Comparison of ENCODE assay signal across 9 cellular contexts in genomic region chr5:112228672-112229071, GRCh38.
DNase-seq lines count a peak whose midpoint lies in the region; ATAC-seq and TF ChIP-seq lines count a peak whose summit lies in the region.
"Had no signal": no experiment of that assay in that cellular context is flagged by ENCODE, and none has a peak within 500 bp of the region (broad histone marks: within the 10 kb centered on the region; RNA-seq: fewer than 3 reads in every experiment).

No MANE protein-coding gene starts in this region.

- DNase-seq in HS-27A (ENCODE audit: low read depth) (peak; percentile 4), left ventricle myocardium inferior (peak; percentile 82), testis (peak; percentile 47), NOMO-1 treated with dmso at 0.1 percent for 144 hours (lab: John Stamatoyannopoulos, UW; ENCODE audit: unreplicated experiment) (no peak), activated T-cell treated with anti-CD3 and anti-CD28 coated beads for 4 hours (no peak), natural killer cell (no peak)
- no peak for DNase-seq in effector memory CD8-positive, alpha-beta T cell
- DNase-seq: immature natural killer cell had no signal

- intact Hi-C loops in left ventricle myocardium inferior (cut with micrococcal nuclease): no loop called here
- intact Hi-C loops in testis (cut with DNase I; ENCODE audit: low total_unique reads): no loop called here
- intact Hi-C loops in natural killer cell (cut with micrococcal nuclease): no loop called here

- WGBS in testis, 2 donors: 24 to 42% methylated on average over 2 of the region's 2 CpGs

- no peaks in the 10 kb centered on the region for H3K9me3 ChIP-seq in left ventricle myocardium inferior (replicated peaks)
- no peaks in the 10 kb centered on the region for H3K9me3 ChIP-seq in testis

- H3K27me3 ChIP-seq in left ventricle myocardium inferior (ENCODE audit: low read depth) (no peaks in the 10 kb centered on the region), testis (no peaks in the 10 kb centered on the region)

- TF ChIP-seq CTCF in VCaP (conservative IDR thresholded peaks at IDR 0.05) (no peak), left ventricle myocardium inferior (IDR thresholded peaks at IDR 0.05; ENCODE audit: borderline replicate concordance) (no peak), testis (IDR thresholded peaks at IDR 0.05) (no peak), natural killer cell (IDR thresholded peaks at IDR 0.05) (no peak)

- H3K4me1 ChIP-seq in left ventricle myocardium inferior (peaks cover 36% of the 10 kb centered on the region), testis (no peaks in the 10 kb centered on the region)

- peaks cover 4 to 6% of the 10 kb centered on the region in 2 donors for H3K27me3 Mint-ChIP-seq in natural killer cell (ENCODE audit: low read depth in 2 of 2)
- H3K27me3 Mint-ChIP-seq in effector memory CD8-positive, alpha-beta T cell: no peaks in the 10 kb centered on the region

- H3K36me3 ChIP-seq in left ventricle myocardium inferior: peaks cover 18% of the 10 kb centered on the region
- H3K36me3 ChIP-seq in testis (ENCODE audit: low read depth, missing control alignments): no peaks in the 10 kb centered on the region

- no peak for ATAC-seq in natural killer cell
- no peak for ATAC-seq in effector memory CD8-positive, alpha-beta T cell (replicated peaks)

- no peaks in the 10 kb centered on the region for H3K4me1 Mint-ChIP-seq in natural killer cell
- no peaks in the 10 kb centered on the region for H3K4me1 Mint-ChIP-seq in effector memory CD8-positive, alpha-beta T cell (ENCODE audit: low read depth in 2 of 2)
- H3K4me1 Mint-ChIP-seq: immature natural killer cell had no signal

- TF ChIP-seq POLR2A in testis (IDR thresholded peaks at IDR 0.05): no peak

- H3K27ac Mint-ChIP-seq in natural killer cell: no peak overlapping the region
- no peak overlapping the region for H3K27ac Mint-ChIP-seq in effector memory CD8-positive, alpha-beta T cell
- H3K27ac Mint-ChIP-seq: immature natural killer cell had no signal

- no peaks in the 10 kb centered on the region for H3K36me3 Mint-ChIP-seq in natural killer cell
- peaks cover 3% of the 10 kb centered on the region for H3K36me3 Mint-ChIP-seq in effector memory CD8-positive, alpha-beta T cell (ENCODE audit: insufficient read depth)

- peak overlapping the region; percentile 37 for H3K4me3 ChIP-seq in left ventricle myocardium inferior
- H3K4me3 ChIP-seq in testis: no peak overlapping the region

- H3K27ac ChIP-seq in VCaP (peak overlapping the region; percentile 59), left ventricle myocardium inferior (replicated peaks) (peak overlapping the region; percentile 61), testis (no peak overlapping the region)

- H3K9me3 Mint-ChIP-seq in natural killer cell: no peaks in the 10 kb centered on the region
- no peaks in the 10 kb centered on the region for H3K9me3 Mint-ChIP-seq in effector memory CD8-positive, alpha-beta T cell
- H3K9me3 Mint-ChIP-seq: immature natural killer cell had no signal

- no peak overlapping the region for H3K4me3 Mint-ChIP-seq in natural killer cell
- no peak overlapping the region for H3K4me3 Mint-ChIP-seq in effector memory CD8-positive, alpha-beta T cell
- H3K4me3 Mint-ChIP-seq: immature natural killer cell had no signal

Comparison
In these comparisons a context has a peak if more than half of its experiments do, and no peak if none do; other contexts are left out.
1. DNase-seq: peak in HS-27A (single experiment), left ventricle myocardium inferior (single experiment) and testis (single experiment); none in NOMO-1 treated with dmso at 0.1 percent for 144 hours (single experiment), activated T-cell treated with anti-CD3 and anti-CD28 coated beads for 4 hours (single experiment), natural killer cell (single experiment) and effector memory CD8-positive, alpha-beta T cell (0 of 3).
2. H3K27ac ChIP-seq: peak in VCaP (single experiment) and left ventricle myocardium inferior (single experiment); none in testis (0 of 2).